In genomic region chr19:48617146-48617937, GRCh38 we compare ENCODE assay signal across 1 cellular context.
TF ChIP-seq lines count a peak whose summit lies in the region.

No MANE protein-coding gene starts in this region.

TF ChIP-seq in HepG2, 621 proteins besides CTCF, POLR2A, EP300 and RAD21:
- no peak for TF ChIP-seq THYN1 (CRISPR knock-in tag; IDR thresholded peaks at IDR 0.05; ENCODE audit: borderline replicate concordance, low read depth)
- TF ChIP-seq, protein P1, sequence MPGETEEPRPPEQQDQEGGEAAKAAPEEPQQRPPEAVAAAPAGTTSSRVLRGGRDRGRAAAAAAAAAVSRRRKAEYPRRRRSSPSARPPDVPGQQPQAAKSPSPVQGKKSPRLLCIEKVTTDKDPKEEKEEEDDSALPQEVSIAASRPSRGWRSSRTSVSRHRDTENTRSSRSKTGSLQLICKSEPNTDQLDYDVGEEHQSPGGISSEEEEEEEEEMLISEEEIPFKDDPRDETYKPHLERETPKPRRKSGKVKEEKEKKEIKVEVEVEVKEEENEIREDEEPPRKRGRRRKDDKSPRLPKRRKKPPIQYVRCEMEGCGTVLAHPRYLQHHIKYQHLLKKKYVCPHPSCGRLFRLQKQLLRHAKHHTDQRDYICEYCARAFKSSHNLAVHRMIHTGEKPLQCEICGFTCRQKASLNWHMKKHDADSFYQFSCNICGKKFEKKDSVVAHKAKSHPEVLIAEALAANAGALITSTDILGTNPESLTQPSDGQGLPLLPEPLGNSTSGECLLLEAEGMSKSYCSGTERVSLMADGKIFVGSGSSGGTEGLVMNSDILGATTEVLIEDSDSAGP (CRISPR knock-in tag; IDR thresholded peaks at IDR 0.05; ENCODE audit: borderline replicate concordance): 0 out of 2 replicates have a peak, but pooled peaks have one; percentile 7
- TF ChIP-seq HNRNPK (IDR thresholded peaks at IDR 0.05; ENCODE audit: low read depth, low read length, poor library complexity, severe bottlenecking): no peak
- TF ChIP-seq ARID2 (CRISPR knock-in tag; IDR thresholded peaks at IDR 0.05; ENCODE audit: borderline replicate concordance): 0 out of 2 replicates have a peak, but pooled peaks have one; percentile 28
- no peak for TF ChIP-seq ERF (CRISPR knock-in tag; IDR thresholded peaks at IDR 0.05)
- TF ChIP-seq, protein P2, sequence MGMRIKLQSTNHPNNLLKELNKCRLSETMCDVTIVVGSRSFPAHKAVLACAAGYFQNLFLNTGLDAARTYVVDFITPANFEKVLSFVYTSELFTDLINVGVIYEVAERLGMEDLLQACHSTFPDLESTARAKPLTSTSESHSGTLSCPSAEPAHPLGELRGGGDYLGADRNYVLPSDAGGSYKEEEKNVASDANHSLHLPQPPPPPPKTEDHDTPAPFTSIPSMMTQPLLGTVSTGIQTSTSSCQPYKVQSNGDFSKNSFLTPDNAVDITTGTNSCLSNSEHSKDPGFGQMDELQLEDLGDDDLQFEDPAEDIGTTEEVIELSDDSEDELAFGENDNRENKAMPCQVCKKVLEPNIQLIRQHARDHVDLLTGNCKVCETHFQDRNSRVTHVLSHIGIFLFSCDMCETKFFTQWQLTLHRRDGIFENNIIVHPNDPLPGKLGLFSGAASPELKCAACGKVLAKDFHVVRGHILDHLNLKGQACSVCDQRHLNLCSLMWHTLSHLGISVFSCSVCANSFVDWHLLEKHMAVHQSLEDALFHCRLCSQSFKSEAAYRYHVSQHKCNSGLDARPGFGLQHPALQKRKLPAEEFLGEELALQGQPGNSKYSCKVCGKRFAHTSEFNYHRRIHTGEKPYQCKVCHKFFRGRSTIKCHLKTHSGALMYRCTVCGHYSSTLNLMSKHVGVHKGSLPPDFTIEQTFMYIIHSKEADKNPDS (CRISPR knock-in tag; IDR thresholded peaks at IDR 0.05): no peak
- TF ChIP-seq ZSCAN5A (CRISPR knock-in tag; IDR thresholded peaks at IDR 0.05; ENCODE audit: borderline replicate concordance): 0 out of 2 replicates have a peak, but pooled peaks have one; percentile 19
- peak; percentile 20 for TF ChIP-seq AGO2 (optimal IDR thresholded peaks at IDR 0.05; ENCODE audit: low read depth, low read length)
- TF ChIP-seq, protein P3, sequence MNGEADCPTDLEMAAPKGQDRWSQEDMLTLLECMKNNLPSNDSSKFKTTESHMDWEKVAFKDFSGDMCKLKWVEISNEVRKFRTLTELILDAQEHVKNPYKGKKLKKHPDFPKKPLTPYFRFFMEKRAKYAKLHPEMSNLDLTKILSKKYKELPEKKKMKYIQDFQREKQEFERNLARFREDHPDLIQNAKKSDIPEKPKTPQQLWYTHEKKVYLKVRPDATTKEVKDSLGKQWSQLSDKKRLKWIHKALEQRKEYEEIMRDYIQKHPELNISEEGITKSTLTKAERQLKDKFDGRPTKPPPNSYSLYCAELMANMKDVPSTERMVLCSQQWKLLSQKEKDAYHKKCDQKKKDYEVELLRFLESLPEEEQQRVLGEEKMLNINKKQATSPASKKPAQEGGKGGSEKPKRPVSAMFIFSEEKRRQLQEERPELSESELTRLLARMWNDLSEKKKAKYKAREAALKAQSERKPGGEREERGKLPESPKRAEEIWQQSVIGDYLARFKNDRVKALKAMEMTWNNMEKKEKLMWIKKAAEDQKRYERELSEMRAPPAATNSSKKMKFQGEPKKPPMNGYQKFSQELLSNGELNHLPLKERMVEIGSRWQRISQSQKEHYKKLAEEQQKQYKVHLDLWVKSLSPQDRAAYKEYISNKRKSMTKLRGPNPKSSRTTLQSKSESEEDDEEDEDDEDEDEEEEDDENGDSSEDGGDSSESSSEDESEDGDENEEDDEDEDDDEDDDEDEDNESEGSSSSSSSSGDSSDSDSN (CRISPR knock-in tag; IDR thresholded peaks at IDR 0.05): peak; percentile 27; the same call in 1 of the 2 replicates
- TF ChIP-seq SRSF1 (optimal IDR thresholded peaks at IDR 0.05; ENCODE audit: low read depth, low read length): no peak
- TF ChIP-seq ESRRA (CRISPR knock-in tag; IDR thresholded peaks at IDR 0.05; ENCODE audit: low read depth): no peak
- TF ChIP-seq ASH2L (IDR thresholded peaks at IDR 0.05; ENCODE audit: insufficient read length, low read depth, low read length): no peak
- no peak for TF ChIP-seq MED8 (CRISPR knock-in tag; IDR thresholded peaks at IDR 0.05; ENCODE audit: insufficient replicate concordance)
